ENCODE assay signal across 8 cellular contexts in the genomic region with DNA sequence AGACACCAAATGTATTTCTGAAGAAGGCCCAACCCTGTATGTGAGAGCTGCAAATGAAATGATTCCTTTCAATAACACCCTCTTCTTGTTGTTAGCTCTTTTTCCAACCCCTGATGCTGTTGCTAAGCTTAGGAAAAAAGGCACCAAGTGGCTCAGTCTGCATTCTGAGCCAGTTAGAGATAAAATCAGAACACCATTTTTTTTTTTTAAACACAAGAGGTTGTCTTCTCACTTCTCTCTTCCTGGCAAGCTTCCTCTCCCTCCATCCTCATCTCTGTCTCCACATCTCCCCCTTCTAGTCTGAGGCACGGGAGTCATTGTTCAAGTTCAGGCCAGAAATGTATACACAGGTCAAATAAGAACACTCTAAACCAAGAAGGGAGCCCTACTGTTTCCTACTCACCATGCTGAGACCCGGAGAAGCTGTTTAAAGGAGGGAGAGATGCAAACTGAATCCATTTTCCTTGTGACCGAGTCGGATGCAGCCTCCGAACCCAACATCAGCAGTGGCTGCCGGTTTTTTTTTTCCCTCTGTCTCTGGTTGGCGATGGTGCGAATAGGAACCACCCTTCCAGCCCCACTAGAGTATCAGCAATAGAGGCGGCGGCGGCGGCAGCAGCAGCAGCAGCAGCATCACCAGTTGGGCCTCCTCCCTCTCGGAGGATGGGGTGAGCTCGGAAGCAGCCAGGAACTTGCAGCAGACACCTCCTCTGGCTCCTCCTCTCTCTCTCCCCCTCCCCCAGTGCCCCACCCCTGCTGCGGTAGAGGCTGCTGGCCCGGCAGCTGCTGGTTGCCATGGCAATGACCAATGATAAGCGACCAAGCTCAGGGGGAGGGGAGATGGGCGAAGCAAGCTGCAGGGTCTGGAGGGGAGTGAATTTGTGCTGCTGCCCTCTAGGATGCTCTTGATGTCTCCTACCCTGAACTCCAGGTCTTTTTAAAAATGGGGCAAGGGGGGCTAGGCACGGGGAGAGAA. TPM values are rescaled to one million over a fixed set of nuclear protein-coding genes. Genes with fewer than 3 reads are reported as not detected.
DNase-seq lines count a peak whose midpoint lies in the region; ATAC-seq and TF ChIP-seq lines count a peak whose summit lies in the region.

Gene JAKMIP2 (minus strand): TSS at position 676 of the 976 bp plus-strand sequence. CDS start 110,922 bp downstream, outside the sequence.

- peak within 1 kb of the TSS; percentile 7 for H3K27ac Mint-ChIP-seq in Caco-2 (ENCODE audit: unreplicated experiment)

- H3K4me1 ChIP-seq in Caco-2, result no peaks in the 10 kb centered on the region
- no peaks in the 10 kb centered on the region for H3K4me1 ChIP-seq in vagina

- CTCF ChIA-PET in Caco-2 (lab: Charles Lee), result interaction anchor here (0.5 to 1.2 kb wide), 3 partner anchors 50 to 149 kb away, joined by 3 to 4 read pairs (median 3); partner anchors contain the start of gene SPINK1

- H3K36me3 Mint-ChIP-seq in Caco-2 (ENCODE audit: insufficient read depth, unreplicated experiment), result no peaks in the 10 kb centered on the region

- H3K27me3 ChIP-seq in Caco-2 (replicated peaks; ENCODE audit: control insufficient read depth, insufficient read depth, low read length), result no peaks in the 10 kb centered on the region
- no peaks in the 10 kb centered on the region for H3K27me3 ChIP-seq in vagina

- peaks cover 7% of the 10 kb centered on the region for H3K9me3 Mint-ChIP-seq in Caco-2 (ENCODE audit: unreplicated experiment)

- peak within 1 kb of the TSS; percentile 81 for H3K27ac ChIP-seq in SK-N-MC
- no peak within 1 kb of the TSS for H3K27ac ChIP-seq in vagina

- intact Hi-C loops in Caco-2 (cut with micrococcal nuclease; ENCODE audit: unreplicated experiment) (loop anchor here (2.0 kb wide), 1 partner anchor 48 kb away; the partner anchor contains the start of gene SPINK1), left ventricle myocardium superior (cut with micrococcal nuclease) (no loop called here), vagina (cut with DNase I) (no loop called here)

- TF ChIP-seq CTCF in Caco-2 (IDR thresholded peaks at IDR 0.05; ENCODE audit: insufficient read depth in 1 of 2, low read depth in 1 of 2, low read length in 1 of 2, severe bottlenecking in 1 of 2, unreplicated experiment in 1 of 2) (no peak), vagina (IDR thresholded peaks at IDR 0.05) (no peak)

- H3K9me3 ChIP-seq in Caco-2, result no peaks in the 10 kb centered on the region
- no peaks in the 10 kb centered on the region for H3K9me3 ChIP-seq in SK-N-MC (ENCODE audit: low read depth, low read length)
- H3K9me3 ChIP-seq in vagina, result no peaks in the 10 kb centered on the region

- H3K4me3 ChIP-seq in Caco-2 (ENCODE audit: low read depth, low read length), result peak within 1 kb of the TSS; percentile 24
- H3K4me3 ChIP-seq in SK-N-MC, result peak within 1 kb of the TSS; percentile 91
- peak within 1 kb of the TSS; percentile 6 to 23 for H3K4me3 ChIP-seq in vagina

- peak; percentile 86 for ATAC-seq in GM21717 (IDR thresholded peaks at IDR 0.05; ENCODE audit: unreplicated experiment)
- peak; percentile 96 for ATAC-seq in left ventricle myocardium superior

- BruUV-seq in Caco-2 (replicated peaks; lab: Mats Ljungman, UMichigan), result no TSS peak

- DNase-seq in Caco-2, result peak; percentile 87 to 92
- DNase-seq in NAMALWA (ENCODE audit: low spot score), result peak; percentile 82
- peak; percentile 84 for DNase-seq in SK-N-MC (ENCODE audit: low read depth, low spot score)
- DNase-seq in activated naive CD8-positive, alpha-beta T cell treated with anti-CD3 and anti-CD28 coated beads, Interleukin-2, amount 50 U/mL, for 16 hours (ENCODE audit: low read depth, low spot score), result peak; percentile 76
- peak; percentile 69 for DNase-seq in left ventricle myocardium superior
- peak; percentile 93 for DNase-seq in retina
- no peak for DNase-seq in vagina (ENCODE audit: extremely low spot score in 2 of 2)

- peak within 1 kb of the TSS; percentile 66 for H3K9ac ChIP-seq in SK-N-MC (ENCODE audit: insufficient read length)

- TF ChIP-seq POLR2A in vagina (IDR thresholded peaks at IDR 0.05), result no peak

- H3K4me3 Mint-ChIP-seq in Caco-2 (ENCODE audit: unreplicated experiment), result peak within 1 kb of the TSS; percentile 72

- peaks cover 7% of the 10 kb centered on the region for H3K4me1 Mint-ChIP-seq in Caco-2 (ENCODE audit: low read depth, unreplicated experiment)

- no peaks in the 10 kb centered on the region for H3K27me3 Mint-ChIP-seq in Caco-2 (ENCODE audit: insufficient read depth, unreplicated experiment)

- no peaks in the 10 kb centered on the region for H3K36me3 ChIP-seq in Caco-2 (ENCODE audit: control insufficient read depth, insufficient read depth, low read length)
- H3K36me3 ChIP-seq in SK-N-MC (ENCODE audit: insufficient read depth, low read length), result no peaks in the 10 kb centered on the region; the same call in 1 of the 2 replicates
- H3K36me3 ChIP-seq in vagina, result no peaks in the 10 kb centered on the region

- POLR2A ChIA-PET in Caco-2 (lab: Charles Lee), result no interaction called here

RNA-seq across cellular contexts. Expression of gene JAKMIP2, which starts in this region (rescaled TPM):
- 0.58 and 1.2 TPM in 2 replicates for total RNA-seq in Caco-2 (2022)
- 0.50 TPM for total RNA-seq in left ventricle myocardium superior
- total RNA-seq in vagina, result 0.49 TPM

Comparison
In these comparisons a context has a peak if more than half of its experiments do, and no peak if none do; other contexts are left out.
1. Peak in DNase-seq and ATAC-seq in left ventricle myocardium superior; RNA of the gene not detected or under 1 TPM.
2. DNase-seq: peak in Caco-2 (2 of 2), NAMALWA (single experiment), SK-N-MC (single experiment), activated naive CD8-positive, alpha-beta T cell treated with anti-CD3 and anti-CD28 coated beads, Interleukin-2, amount 50 U/mL, for 16 hours (single experiment) and retina (single experiment); none in vagina (0 of 2).
3. H3K4me3 ChIP-seq: peak in every context shown above with its lines; median percentile 91 in SK-N-MC; 24 in Caco-2; 14 in vagina.